8 cellular contexts compared by ENCODE assay signal in genomic region chr9:112012026-112012902, GRCh38.
DNase-seq lines count a peak whose midpoint lies in the region; ATAC-seq and TF ChIP-seq lines count a peak whose summit lies in the region.

No MANE protein-coding gene starts in this region.

- no peaks in the 10 kb centered on the region for H3K36me3 ChIP-seq in endodermal cell (ENCODE audit: control insufficient read depth, insufficient read depth, low read length)
- no peaks in the 10 kb centered on the region for H3K36me3 ChIP-seq in muscle layer of duodenum (ENCODE audit: control insufficient read depth in 1 of 2, insufficient read depth in 2 of 2, low read length in 2 of 2)

- peaks cover 2 to 13% (median 4%) of the 10 kb centered on the region in 3 donors for H3K27me3 Mint-ChIP-seq in CD14-positive monocyte (ENCODE audit: low read depth in 3 of 3)
- peaks cover 2% of the 10 kb centered on the region for H3K27me3 Mint-ChIP-seq in endodermal cell (ENCODE audit: insufficient read depth)
- no peaks in the 10 kb centered on the region for H3K27me3 Mint-ChIP-seq in effector memory CD8-positive, alpha-beta T cell
- no peaks in the 10 kb centered on the region for H3K27me3 Mint-ChIP-seq in progenitor cell of endocrine pancreas

- H3K9me3 ChIP-seq in endodermal cell (ENCODE audit: control insufficient read depth, low read length) = no peaks in the 10 kb centered on the region
- H3K9me3 ChIP-seq in muscle layer of duodenum (ENCODE audit: control insufficient read depth in 1 of 2, low read length in 2 of 2) = no peaks in the 10 kb centered on the region

- WGBS in endodermal cell (ENCODE audit: insufficient coverage in 1 of 2, insufficient read length in 1 of 2), 2 experiments = 70 to 92% methylated on average over 2 to 4 of the region's 4 CpGs

- H3K36me3 Mint-ChIP-seq in CD14-positive monocyte = no peaks in the 10 kb centered on the region
- H3K36me3 Mint-ChIP-seq in endodermal cell (ENCODE audit: low read depth) = no peaks in the 10 kb centered on the region
- H3K36me3 Mint-ChIP-seq in effector memory CD8-positive, alpha-beta T cell (ENCODE audit: insufficient read depth) = no peaks in the 10 kb centered on the region
- H3K36me3 Mint-ChIP-seq in progenitor cell of endocrine pancreas (ENCODE audit: insufficient read depth) = no peaks in the 10 kb centered on the region

- intact Hi-C loops in CD14-positive monocyte (cut with micrococcal nuclease) = loop anchor here in 1 of 2 donors (5.0 kb wide), 1 partner anchor 45 kb away; no protein-coding TSS in a partner anchor

- TF ChIP-seq CTCF in CD14-positive monocyte (IDR thresholded peaks at IDR 0.05) (no peak), endodermal cell (conservative IDR thresholded peaks at IDR 0.05) (no peak), progenitor cell of endocrine pancreas (IDR thresholded peaks at IDR 0.05; ENCODE audit: unreplicated experiment) (no peak)

- ATAC-seq in GM19023 (IDR thresholded peaks at IDR 0.05; ENCODE audit: unreplicated experiment) (peak; percentile 85), HG03108 (IDR thresholded peaks at IDR 0.05; ENCODE audit: unreplicated experiment) (peak; percentile 66)
- ATAC-seq in effector memory CD8-positive, alpha-beta T cell (replicated peaks) = no peak

- H3K4me1 Mint-ChIP-seq in CD14-positive monocyte (peaks cover 54% of the 10 kb centered on the region), endodermal cell (no peaks in the 10 kb centered on the region), progenitor cell of endocrine pancreas (ENCODE audit: low read depth) (peaks cover 3% of the 10 kb centered on the region)
- H3K4me1 Mint-ChIP-seq in effector memory CD8-positive, alpha-beta T cell (ENCODE audit: low read depth in 2 of 2) = no peaks in the 10 kb centered on the region

- no peak for DNase-seq in CD14-positive monocyte (ENCODE audit: low spot score)
- DNase-seq in RPMI7951 (ENCODE audit: low read depth) = peak; percentile 95
- peak; percentile 30 for DNase-seq in endodermal cell
- DNase-seq in effector memory CD8-positive, alpha-beta T cell = no peak
- no peak for DNase-seq in progenitor cell of endocrine pancreas (ENCODE audit: low spot score, unreplicated experiment)

- H3K27ac ChIP-seq in endodermal cell (ENCODE audit: low read depth, low read length) (no peak overlapping the region), muscle layer of duodenum (ENCODE audit: low read length) (peak overlapping the region; percentile 65)

- H3K4me1 ChIP-seq in endodermal cell (ENCODE audit: control insufficient read depth, insufficient read depth, low read length) (no peaks in the 10 kb centered on the region), muscle layer of duodenum (ENCODE audit: control insufficient read depth in 1 of 2, insufficient read depth in 2 of 2, low read length in 2 of 2) (no peaks in the 10 kb centered on the region)

- H3K4me3 ChIP-seq in endodermal cell (ENCODE audit: low read length) = no peak overlapping the region
- H3K4me3 ChIP-seq in muscle layer of duodenum (ENCODE audit: low read depth in 1 of 2, low read length in 2 of 2) = no peak overlapping the region

- H3K4me3 Mint-ChIP-seq in CD14-positive monocyte (no peak overlapping the region), endodermal cell (no peak overlapping the region), progenitor cell of endocrine pancreas (ENCODE audit: low read depth) (no peak overlapping the region)
- no peak overlapping the region for H3K4me3 Mint-ChIP-seq in effector memory CD8-positive, alpha-beta T cell

- H3K9me3 Mint-ChIP-seq in CD14-positive monocyte (peaks cover 0 to 1% (median 0%) of the 10 kb centered on the region in 7 donors), endodermal cell (no peaks in the 10 kb centered on the region), progenitor cell of endocrine pancreas (ENCODE audit: low read depth) (no peaks in the 10 kb centered on the region)
- no peaks in the 10 kb centered on the region for H3K9me3 Mint-ChIP-seq in effector memory CD8-positive, alpha-beta T cell

- H3K9ac ChIP-seq in endodermal cell (ENCODE audit: extremely low read depth, low read length, poor library complexity, severe bottlenecking) = no peak overlapping the region

- H3K27ac Mint-ChIP-seq in CD14-positive monocyte = peak overlapping the region; percentile 66 to 89 (median 80)
- H3K27ac Mint-ChIP-seq in endodermal cell = peak overlapping the region; percentile 22
- no peak overlapping the region for H3K27ac Mint-ChIP-seq in effector memory CD8-positive, alpha-beta T cell
- H3K27ac Mint-ChIP-seq in progenitor cell of endocrine pancreas = no peak overlapping the region

- no peaks in the 10 kb centered on the region for H3K27me3 ChIP-seq in endodermal cell (ENCODE audit: control insufficient read depth, insufficient read depth, low read length, poor library complexity, severe bottlenecking)
- no peaks in the 10 kb centered on the region for H3K27me3 ChIP-seq in muscle layer of duodenum (ENCODE audit: low read depth, low read length)

Comparison
In these comparisons a context has a peak if more than half of its experiments do, and no peak if none do; other contexts are left out.
1. DNase-seq: peak in RPMI7951 (single experiment) and endodermal cell (single experiment); none in CD14-positive monocyte (single experiment), effector memory CD8-positive, alpha-beta T cell (0 of 3) and progenitor cell of endocrine pancreas (single experiment).
2. H3K27ac Mint-ChIP-seq: peak in CD14-positive monocyte (7 of 7) and endodermal cell (single experiment); none in effector memory CD8-positive, alpha-beta T cell (0 of 2) and progenitor cell of endocrine pancreas (single experiment).